12 cellular contexts compared by ENCODE assay signal in the genomic region with DNA sequence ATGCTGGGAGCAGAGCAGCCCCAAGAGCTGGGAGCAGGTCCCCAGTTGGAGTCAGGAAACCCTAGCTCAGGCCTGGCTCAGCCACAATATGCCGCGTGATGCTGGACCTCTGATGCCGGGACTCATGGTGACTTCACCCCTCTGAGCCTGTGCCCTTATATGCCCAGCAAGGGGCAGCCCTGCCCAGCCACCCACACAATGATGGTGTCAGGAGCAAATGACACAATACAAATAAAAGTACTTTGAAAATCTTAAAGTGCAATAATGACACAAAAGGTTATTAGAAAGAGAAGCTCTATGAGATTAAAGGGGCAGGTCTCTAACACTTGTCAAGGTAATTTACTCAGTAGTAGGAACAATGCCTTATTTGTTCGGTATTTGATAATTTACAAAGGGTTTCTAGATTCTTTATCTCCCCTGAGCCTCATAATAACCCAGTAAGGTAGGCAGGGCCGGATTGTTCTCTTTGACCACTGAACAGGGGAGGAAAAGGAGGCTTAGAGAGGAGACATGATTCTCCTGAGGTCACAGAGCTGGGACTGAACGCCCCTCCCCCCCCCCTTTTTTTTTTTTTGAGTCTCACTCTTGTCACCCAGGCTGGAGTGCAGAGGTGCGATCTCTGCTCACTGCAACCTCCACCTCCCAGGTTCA. TPM values are rescaled to one million over a fixed set of nuclear protein-coding genes. Genes with fewer than 3 reads are reported as not detected.
DNase-seq lines count a peak whose midpoint lies in the region; ATAC-seq and TF ChIP-seq lines count a peak whose summit lies in the region.
"Had no signal": no experiment of that assay in that cellular context is flagged by ENCODE, and none has a peak within 500 bp of the region (broad histone marks: within the 10 kb centered on the region; RNA-seq: fewer than 3 reads in every experiment).

No MANE protein-coding gene starts in this region.

- no peak overlapping the region for H2BK5ac ChIP-seq in mesenchymal stem cell (ENCODE audit: low read depth, low read length, poor library complexity, severe bottlenecking)

- no peak overlapping the region for H2BK120ac ChIP-seq in mesenchymal stem cell (ENCODE audit: low read depth, low read length)

- H3K9me3 ChIP-seq in Loucy (ENCODE audit: insufficient read depth, low read depth, low read length), result no peaks in the 10 kb centered on the region
- no peaks in the 10 kb centered on the region for H3K9me3 ChIP-seq in body of pancreas
- no peaks in the 10 kb centered on the region for H3K9me3 ChIP-seq in mesenchymal stem cell (ENCODE audit: control insufficient read depth, low read length)
- H3K9me3 ChIP-seq in thyroid gland, result no peaks in the 10 kb centered on the region

- H2AK5ac ChIP-seq in mesenchymal stem cell (ENCODE audit: low read length, severe bottlenecking), result no peak overlapping the region

- H3K36me3 ChIP-seq in Loucy (ENCODE audit: insufficient read depth, low read length) (no peaks in the 10 kb centered on the region), body of pancreas (replicated peaks in 1 of 2; ENCODE audit: insufficient read depth in 1 of 2, low read depth in 2 of 2) (no peaks in the 10 kb centered on the region), mesenchymal stem cell (ENCODE audit: control insufficient read depth in 1 of 2, insufficient read depth in 2 of 2, low read depth in 1 of 2, low read length in 2 of 2) (no peaks in the 10 kb centered on the region), thyroid gland (no peaks in the 10 kb centered on the region)

- H3K4me1 ChIP-seq in Loucy (ENCODE audit: insufficient read depth, low read length, poor library complexity, severe bottlenecking), result peaks cover 17% of the 10 kb centered on the region
- peaks cover 46% of the 10 kb centered on the region for H3K4me1 ChIP-seq in body of pancreas
- H3K4me1 ChIP-seq in mesenchymal stem cell (ENCODE audit: control insufficient read depth, insufficient read depth, low read depth, low read length), result peaks cover 10% of the 10 kb centered on the region
- peaks cover 31 to 36% of the 10 kb centered on the region in 2 donors for H3K4me1 ChIP-seq in thyroid gland

- no peak overlapping the region for H3K18ac ChIP-seq in mesenchymal stem cell (ENCODE audit: low read depth in 1 of 2, low read length in 2 of 2)

- H3K27ac ChIP-seq in body of pancreas, result peak overlapping the region in 3 of 4 donors; percentile 68 to 78 (median 74)
- H3K27ac ChIP-seq in mesenchymal stem cell (ENCODE audit: low read length, poor library complexity, severe bottlenecking), result no peak overlapping the region
- H3K27ac ChIP-seq in thyroid gland, result peak overlapping the region; percentile 77 to 93 (median 86)

- H3K9me2 ChIP-seq in Loucy (replicated peaks; ENCODE audit: low read depth, low read length), result no peaks in the 10 kb centered on the region

- H4K91ac ChIP-seq in mesenchymal stem cell (ENCODE audit: low read length), result no peak overlapping the region

- 24 to 31% methylated on average over 7 of the region's 7 CpGs for WGBS in body of pancreas, 2 donors
- 69% methylated on average over 4 of the region's 7 CpGs for WGBS in mesenchymal stem cell
- WGBS in thyroid gland, 2 donors, result 58 to 66% methylated on average over 7 of the region's 7 CpGs

- H2BK12ac ChIP-seq in mesenchymal stem cell (ENCODE audit: low read length in 2 of 2), result no peak overlapping the region

- no peak overlapping the region for H4K8ac ChIP-seq in mesenchymal stem cell (ENCODE audit: low read length)

- DNase-seq in body of pancreas, result peak in 3 of 4 donors; percentile 38 to 67 (median 61)
- DNase-seq in mesenchymal stem cell, result no peak
- peak; percentile 34 to 39 for DNase-seq in thyroid gland
- DNase-seq in DMS79 (lab: John Stamatoyannopoulos, UW), result no peak
- DNase-seq: activated T-cell treated with anti-CD3 and anti-CD28 coated beads, Interleukin-2, amount 50 U/mL, for 1 hour; COR-L47; H9; NCI-H2171; stimulated activated CD4-positive, alpha-beta T cell treated with anti-CD3 and anti-CD28 coated beads, Interleukin-12 subunit alpha, Interleukin-12 subunit beta, amount 100 ng/mL, for 4 hours had no signal

- H3K4ac ChIP-seq in mesenchymal stem cell (ENCODE audit: low read depth in 1 of 2, low read length in 2 of 2), result no peak overlapping the region

- H4K20me1 ChIP-seq in Loucy (ENCODE audit: insufficient read depth, low read length, poor library complexity, severe bottlenecking), result no peaks in the 10 kb centered on the region

- no peak overlapping the region for H3K9ac ChIP-seq in Loucy (ENCODE audit: low read depth, low read length, poor library complexity, severe bottlenecking)
- peak overlapping the region; percentile 14 for H3K9ac ChIP-seq in mesenchymal stem cell (ENCODE audit: low read length)

- ATAC-seq in body of pancreas, result peak; percentile 69
- no peak for ATAC-seq in GM18502 (IDR thresholded peaks at IDR 0.05; ENCODE audit: poor library complexity, unreplicated experiment)
- no peak for ATAC-seq in HG03175 (IDR thresholded peaks at IDR 0.05; ENCODE audit: unreplicated experiment)

- H3K4me2 ChIP-seq in Loucy (ENCODE audit: low read depth, low read length, poor library complexity, severe bottlenecking) (no peak overlapping the region), mesenchymal stem cell (ENCODE audit: low read length, poor library complexity, severe bottlenecking) (no peak overlapping the region)

- no peaks in the 10 kb centered on the region for H3K79me2 ChIP-seq in Loucy (ENCODE audit: insufficient read depth, low read length)

- no peak overlapping the region for H3K23ac ChIP-seq in mesenchymal stem cell (ENCODE audit: low read length in 2 of 2)

- H3K4me3 ChIP-seq in Loucy (ENCODE audit: low read length, poor library complexity, severe bottlenecking) (no peak overlapping the region), body of pancreas (no peak overlapping the region), mesenchymal stem cell (ENCODE audit: insufficient read depth in 1 of 2, low read depth in 1 of 2, low read length in 2 of 2) (no peak overlapping the region), thyroid gland (replicated peaks in 1 of 3) (no peak overlapping the region)

- H2BK15ac ChIP-seq in mesenchymal stem cell (ENCODE audit: low read depth, poor library complexity, severe bottlenecking), result no peak overlapping the region

- H3K79me1 ChIP-seq in mesenchymal stem cell (replicated peaks; ENCODE audit: low read length, poor library complexity, severe bottlenecking), result no peaks in the 10 kb centered on the region

- intact Hi-C loops in body of pancreas (cut with DNase I), result no loop called here
- intact Hi-C loops in thyroid gland (cut with DNase I), result no loop called here

- H2AFZ ChIP-seq in Loucy (ENCODE audit: low read length), result no peak overlapping the region
- no peak overlapping the region for H2AFZ ChIP-seq in mesenchymal stem cell (ENCODE audit: low read depth, low read length)

- H3K14ac ChIP-seq in mesenchymal stem cell (ENCODE audit: low read length in 2 of 2), result no peak overlapping the region

- H3F3A ChIP-seq in Loucy (ENCODE audit: low read depth), result no peaks in the 10 kb centered on the region

- TF ChIP-seq POLR2A in body of pancreas (IDR thresholded peaks at IDR 0.05) (no peak), thyroid gland (IDR thresholded peaks at IDR 0.05) (no peak)

- TF ChIP-seq CTCF in Loucy (conservative IDR thresholded peaks at IDR 0.05; ENCODE audit: low read length) (peak; percentile 28), body of pancreas (IDR thresholded peaks at IDR 0.05) (no peak), thyroid gland (IDR thresholded peaks at IDR 0.05) (no peak)

- H3K27me3 ChIP-seq in Loucy (ENCODE audit: insufficient read depth, low read length, poor library complexity, severe bottlenecking) (no peaks in the 10 kb centered on the region), body of pancreas (no peaks in the 10 kb centered on the region), mesenchymal stem cell (ENCODE audit: control insufficient read depth in 1 of 2, insufficient read depth in 1 of 2, low read length in 2 of 2) (no peaks in the 10 kb centered on the region), thyroid gland (no peaks in the 10 kb centered on the region)

RNA-seq across cellular contexts. Expression of a gene that starts 18.4 kb away (rescaled TPM):
- 1 to 10 TPM in 1 of 2 donors, under 1 TPM in 1; 0.99 to 3.1 TPM for total RNA-seq in body of pancreas
- 16.9 TPM for polyA plus RNA-seq in mesenchymal stem cell (2013, experiment 1 of 2)
- 15.9 TPM for polyA plus RNA-seq in mesenchymal stem cell (2013, experiment 2 of 2)
- 10 to 100 TPM in 3 of 4 donors, 1 to 10 TPM in 1; 9.9 to 13.8 (median 11.7) TPM for total RNA-seq in thyroid gland

RNA-seq across cellular contexts. Expression of a gene that starts 33.2 kb away (rescaled TPM):
- total RNA-seq in body of pancreas (100 to 1,000 TPM in 1 of 2 donors, 10 to 100 TPM in 1; 41.5 to 115 TPM), thyroid gland (100 to 1,000 TPM in 3 of 4 donors, 10 to 100 TPM in 1; 89.5 to 140 (median 134) TPM)
- polyA plus RNA-seq in mesenchymal stem cell (2013, experiment 1 of 2), result 106 TPM
- 107 TPM for polyA plus RNA-seq in mesenchymal stem cell (2013, experiment 2 of 2)

Comparison
In these comparisons a context has a peak if more than half of its experiments do, and no peak if none do; other contexts are left out.
1. DNase-seq: peak in body of pancreas (3 of 4) and thyroid gland (2 of 2); none in mesenchymal stem cell (single experiment) and DMS79 (single experiment).